In genomic region chr1:156172696-156173470, GRCh38 we compare ENCODE assay signal across 1 cellular context.
TF ChIP-seq lines count a peak whose summit lies in the region.

No MANE protein-coding gene starts in this region.

TF ChIP-seq in HepG2, 621 proteins besides CTCF, POLR2A, EP300 and RAD21:
- no peak for TF ChIP-seq GATAD1 (CRISPR knock-in tag; IDR thresholded peaks at IDR 0.05)
- no peak for TF ChIP-seq POGK (CRISPR knock-in tag; conservative IDR thresholded peaks at IDR 0.05)
- TF ChIP-seq, protein P1, sequence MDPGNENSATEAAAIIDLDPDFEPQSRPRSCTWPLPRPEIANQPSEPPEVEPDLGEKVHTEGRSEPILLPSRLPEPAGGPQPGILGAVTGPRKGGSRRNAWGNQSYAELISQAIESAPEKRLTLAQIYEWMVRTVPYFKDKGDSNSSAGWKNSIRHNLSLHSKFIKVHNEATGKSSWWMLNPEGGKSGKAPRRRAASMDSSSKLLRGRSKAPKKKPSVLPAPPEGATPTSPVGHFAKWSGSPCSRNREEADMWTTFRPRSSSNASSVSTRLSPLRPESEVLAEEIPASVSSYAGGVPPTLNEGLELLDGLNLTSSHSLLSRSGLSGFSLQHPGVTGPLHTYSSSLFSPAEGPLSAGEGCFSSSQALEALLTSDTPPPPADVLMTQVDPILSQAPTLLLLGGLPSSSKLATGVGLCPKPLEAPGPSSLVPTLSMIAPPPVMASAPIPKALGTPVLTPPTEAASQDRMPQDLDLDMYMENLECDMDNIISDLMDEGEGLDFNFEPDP (CRISPR knock-in tag; conservative IDR thresholded peaks at IDR 0.05) = 0 out of 2 replicates have a peak, but pooled peaks have one; percentile 16
- no peak for TF ChIP-seq HES4 (CRISPR knock-in tag; IDR thresholded peaks at IDR 0.05; ENCODE audit: borderline replicate concordance)
- TF ChIP-seq ZFP36L2 (CRISPR knock-in tag; IDR thresholded peaks at IDR 0.05) = no peak
- TF ChIP-seq THYN1 (CRISPR knock-in tag; IDR thresholded peaks at IDR 0.05; ENCODE audit: borderline replicate concordance, low read depth) = no peak
- TF ChIP-seq ZNF614 (CRISPR knock-in tag; IDR thresholded peaks at IDR 0.05; ENCODE audit: borderline replicate concordance) = no peak
- TF ChIP-seq ZNF263 (CRISPR knock-in tag; IDR thresholded peaks at IDR 0.05) = peak; percentile 71
- peak; percentile 92 for TF ChIP-seq ZNF3 (CRISPR knock-in tag; IDR thresholded peaks at IDR 0.05)
- no peak for TF ChIP-seq ZNF484 (CRISPR knock-in tag; IDR thresholded peaks at IDR 0.05; ENCODE audit: borderline replicate concordance, low read depth)
- TF ChIP-seq ADNP (CRISPR knock-in tag; IDR thresholded peaks at IDR 0.05) = 0 out of 2 replicates have a peak, but pooled peaks have one; percentile 15
- TF ChIP-seq STAG1 (CRISPR knock-in tag; IDR thresholded peaks at IDR 0.05) = peak; percentile 14; the same call in 1 of the 2 replicates
- 0 out of 2 replicates have a peak, but pooled peaks have one; percentile 13 for TF ChIP-seq THAP11 (CRISPR knock-in tag; IDR thresholded peaks at IDR 0.05)
